ENCODE assay signal across 26 cellular contexts in the genomic region with DNA sequence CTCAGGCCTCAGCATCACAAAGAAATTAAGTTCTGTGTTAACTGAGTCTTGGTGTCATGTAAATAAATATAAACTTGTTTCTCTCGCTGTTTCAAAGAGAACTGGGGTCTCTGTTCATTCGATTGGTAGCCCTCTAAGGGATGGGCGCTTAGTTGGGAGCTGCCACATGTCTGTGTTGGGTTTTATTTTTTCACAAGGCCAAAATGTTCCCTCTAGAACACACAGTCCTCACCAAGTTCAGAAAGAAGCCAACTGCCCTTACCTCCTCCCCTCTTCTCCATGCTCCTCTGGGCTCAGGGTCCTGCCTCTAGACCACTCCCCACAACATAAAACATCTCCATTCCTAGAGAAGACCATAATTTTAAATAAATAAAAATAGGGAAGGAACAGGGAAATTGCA.
"Had no signal": no experiment of that assay in that cellular context is flagged by ENCODE, and none has a peak within 500 bp of the region (broad histone marks: within the 10 kb centered on the region; RNA-seq: fewer than 3 reads in every experiment).

No MANE protein-coding gene starts in this region.

- H3K4me1 ChIP-seq: pancreas, psoas muscle, right lobe of liver had no signal

- H3K27ac Mint-ChIP-seq: immature natural killer cell; naive thymus-derived CD4-positive, alpha-beta T cell; nephron progenitor cell; stimulated activated memory B cell treated with anti-CD40 and anti-IgM and Interleukin-4, amounts not matched to agents 10 μg/mL and 1 μg/mL and 100 μg/mL, for 72 hours; stimulated activated naive CD8-positive, alpha-beta T cell treated with anti-CD3 and anti-CD28 coated beads, Interleukin-15, amount 100 ng/mL, for 72 hours had no signal

- H3K4me1 Mint-ChIP-seq: immature natural killer cell had no signal

- ATAC-seq: lower lobe of right lung; mucosa of descending colon; naive thymus-derived CD4-positive, alpha-beta T cell; pancreas; right lobe of liver; stimulated activated memory B cell treated with anti-CD40 and anti-IgM and Interleukin-4, amounts not matched to agents 10 μg/mL and 1 μg/mL and 100 μg/mL, for 72 hours; stimulated activated naive CD8-positive, alpha-beta T cell treated with anti-CD3 and anti-CD28 coated beads, Interleukin-15, amount 100 ng/mL, for 72 hours had no signal

- H3K4me3 ChIP-seq: lower lobe of right lung, mucosa of descending colon, pancreas, psoas muscle, right lobe of liver, smooth muscle cell, tibial nerve, upper lobe of left lung, vagina had no signal

- DNase-seq: head of caudate nucleus; hypothalamus; immature natural killer cell; kidney; lower lobe of right lung; mammary epithelial cell; mesendoderm; midbrain; mucosa of descending colon; naive thymus-derived CD4-positive, alpha-beta T cell; nephron progenitor cell; pancreas; psoas muscle; right lobe of liver; stimulated activated CD4-positive, alpha-beta T cell treated with anti-CD3 and anti-CD28 coated beads, Interleukin-1b, Interleukin-23, amount 100 ng/mL, for 48 hours; stimulated activated CD4-positive, alpha-beta T cell treated with anti-CD3 and anti-CD28 coated beads, Interleukin-2, amount 100 ng/mL, for 48 hours; stimulated activated CD4-positive, alpha-beta T cell treated with anti-CD3 and anti-CD28 coated beads, Interleukin-4, amount 100 ng/mL, for 4 hours; stimulated activated CD8-positive, alpha-beta memory T cell treated with anti-CD3 and anti-CD28 coated beads, Interleukin-4, amount 100 ng/mL, for 48 hours; stimulated activated naive CD4-positive, alpha-beta T cell treated with Interleukin-2 at 50 U/mL for 16 hours; stimulated activated naive CD8-positive, alpha-beta T cell treated with anti-CD3 and anti-CD28 coated beads, Interleukin-15, amount 100 ng/mL, for 72 hours; substantia nigra; upper lobe of left lung had no signal

- H3K36me3 Mint-ChIP-seq: immature natural killer cell; naive thymus-derived CD4-positive, alpha-beta T cell; stimulated activated memory B cell treated with anti-CD40 and anti-IgM and Interleukin-4, amounts not matched to agents 10 μg/mL and 1 μg/mL and 100 μg/mL, for 72 hours had no signal

- H3K27ac ChIP-seq: lower lobe of right lung, pancreas, psoas muscle, right lobe of liver, tibial nerve, upper lobe of left lung, vagina had no signal

- H3K4me3 Mint-ChIP-seq: immature natural killer cell; naive thymus-derived CD4-positive, alpha-beta T cell; nephron progenitor cell; stimulated activated memory B cell treated with anti-CD40 and anti-IgM and Interleukin-4, amounts not matched to agents 10 μg/mL and 1 μg/mL and 100 μg/mL, for 72 hours; stimulated activated naive CD8-positive, alpha-beta T cell treated with anti-CD3 and anti-CD28 coated beads, Interleukin-15, amount 100 ng/mL, for 72 hours had no signal

- H3K9me3 ChIP-seq: lower lobe of right lung, mucosa of descending colon, pancreas, psoas muscle, right lobe of liver, tibial nerve, upper lobe of left lung, vagina had no signal

- H3K27me3 ChIP-seq: pancreas, right lobe of liver, tibial nerve, upper lobe of left lung, vagina had no signal

- H3K27me3 Mint-ChIP-seq: stimulated activated naive CD8-positive, alpha-beta T cell treated with anti-CD3 and anti-CD28 coated beads, Interleukin-15, amount 100 ng/mL, for 72 hours had no signal

- H3K36me3 ChIP-seq: lower lobe of right lung, pancreas, right lobe of liver, tibial nerve, upper lobe of left lung, vagina had no signal

- H3K9me3 Mint-ChIP-seq: immature natural killer cell; naive thymus-derived CD4-positive, alpha-beta T cell; stimulated activated memory B cell treated with anti-CD40 and anti-IgM and Interleukin-4, amounts not matched to agents 10 μg/mL and 1 μg/mL and 100 μg/mL, for 72 hours; stimulated activated naive CD8-positive, alpha-beta T cell treated with anti-CD3 and anti-CD28 coated beads, Interleukin-15, amount 100 ng/mL, for 72 hours had no signal
